Comparison of ENCODE assay signal across 1 cellular context in the genomic region with DNA sequence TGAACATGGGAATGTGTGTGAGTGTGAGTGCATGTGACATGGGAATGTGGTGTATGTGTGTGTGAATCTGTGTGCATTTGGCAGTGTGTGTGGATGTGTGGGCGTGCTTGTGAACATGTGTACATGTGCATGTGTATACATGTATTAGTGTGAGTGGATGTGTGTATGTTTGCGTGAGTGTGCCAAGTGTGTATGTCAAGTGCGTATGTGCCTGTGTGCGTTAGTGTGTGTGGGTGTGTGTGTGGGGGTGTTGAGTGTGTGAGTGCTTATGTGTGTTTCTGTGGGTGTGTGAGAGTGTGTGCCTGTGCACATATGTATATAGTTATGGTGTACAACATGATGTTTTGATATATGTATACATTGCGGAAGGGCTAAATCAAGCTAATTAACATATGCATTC.
TF ChIP-seq lines count a peak whose summit lies in the region.

No MANE protein-coding gene starts in this region.

TF ChIP-seq in GM12878, 131 proteins besides CTCF, POLR2A, EP300 and RAD21 (continued from another document):
- TF ChIP-seq NRF1 (conservative IDR thresholded peaks at IDR 0.05; ENCODE audit: low read depth, low read length) (no peak), BHLHE40 (IDR thresholded peaks at IDR 0.05; ENCODE audit: borderline replicate concordance in 1 of 2, low read depth in 2 of 2, low read length in 1 of 2) (no peak), LARP7 (IDR thresholded peaks at IDR 0.05) (no peak), YBX1 (IDR thresholded peaks at IDR 0.05) (no peak)
- TF ChIP-seq, protein P1, sequence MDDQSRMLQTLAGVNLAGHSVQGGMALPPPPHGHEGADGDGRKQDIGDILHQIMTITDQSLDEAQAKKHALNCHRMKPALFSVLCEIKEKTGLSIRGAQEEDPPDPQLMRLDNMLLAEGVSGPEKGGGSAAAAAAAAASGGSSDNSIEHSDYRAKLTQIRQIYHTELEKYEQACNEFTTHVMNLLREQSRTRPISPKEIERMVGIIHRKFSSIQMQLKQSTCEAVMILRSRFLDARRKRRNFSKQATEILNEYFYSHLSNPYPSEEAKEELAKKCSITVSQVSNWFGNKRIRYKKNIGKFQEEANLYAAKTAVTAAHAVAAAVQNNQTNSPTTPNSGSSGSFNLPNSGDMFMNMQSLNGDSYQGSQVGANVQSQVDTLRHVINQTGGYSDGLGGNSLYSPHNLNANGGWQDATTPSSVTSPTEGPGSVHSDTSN (IDR thresholded peaks at IDR 0.05; ENCODE audit: insufficient replicate concordance, low read depth, low read length): peak; percentile 10
- TF ChIP-seq, protein P2, sequence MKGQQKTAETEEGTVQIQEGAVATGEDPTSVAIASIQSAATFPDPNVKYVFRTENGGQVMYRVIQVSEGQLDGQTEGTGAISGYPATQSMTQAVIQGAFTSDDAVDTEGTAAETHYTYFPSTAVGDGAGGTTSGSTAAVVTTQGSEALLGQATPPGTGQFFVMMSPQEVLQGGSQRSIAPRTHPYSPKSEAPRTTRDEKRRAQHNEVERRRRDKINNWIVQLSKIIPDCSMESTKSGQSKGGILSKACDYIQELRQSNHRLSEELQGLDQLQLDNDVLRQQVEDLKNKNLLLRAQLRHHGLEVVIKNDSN (IDR thresholded peaks at IDR 0.05; ENCODE audit: borderline replicate concordance, extremely low read length, insufficient read depth, low read depth, low read length): no peak
